15 cellular contexts compared by ENCODE assay signal in genomic region chr4:169062861-169063197, GRCh38. TPM values are rescaled to one million over a fixed set of nuclear protein-coding genes. Genes with fewer than 3 reads are reported as not detected.
A peak's percentile ranks its signal among the peaks of the same experiment; 100 is the strongest.
DNase-seq lines count a peak whose midpoint lies in the region; ATAC-seq and TF ChIP-seq lines count a peak whose summit lies in the region.
"Had no signal": no experiment of that assay in that cellular context is flagged by ENCODE, and none has a peak within 500 bp of the region (broad histone marks: within the 10 kb centered on the region; RNA-seq: fewer than 3 reads in every experiment).

No MANE protein-coding gene starts in this region.

- intact Hi-C loops in mammary epithelial cell (cut with micrococcal nuclease): no loop called here
- intact Hi-C loops in gastrocnemius medialis (cut with DNase I; ENCODE audit: low total_unique reads): no loop called here
- intact Hi-C loops in Calu3 (cut with micrococcal nuclease; ENCODE audit: unreplicated experiment): no loop called here

- H4K20me1 ChIP-seq in mammary epithelial cell (ENCODE audit: insufficient read depth, low read length): no peaks in the 10 kb centered on the region

- no peak overlapping the region for H3K27ac ChIP-seq in mammary epithelial cell (ENCODE audit: insufficient read depth, low read depth, low read length)
- H3K27ac ChIP-seq in gastrocnemius medialis: peak overlapping the region; percentile 52 to 88 (median 82)
- H3K27ac ChIP-seq: parathyroid adenoma, WERI-Rb-1 had no signal

- no TSS peak for BruUV-seq in mammary epithelial cell (replicated peaks; lab: Mats Ljungman, UMichigan)
- no TSS peak for BruUV-seq in Calu3 (replicated peaks; lab: Mats Ljungman, UMichigan)

- no peaks in the 10 kb centered on the region for H3K79me2 ChIP-seq in mammary epithelial cell (ENCODE audit: insufficient read depth, low read length)
- H3K79me2 ChIP-seq: parathyroid adenoma had no signal

- H3K4me1 ChIP-seq in mammary epithelial cell (ENCODE audit: insufficient read depth, low read length) (peaks cover 22% of the 10 kb centered on the region), gastrocnemius medialis (peaks cover 30 to 32% of the 10 kb centered on the region in 2 donors)
- H3K4me1 ChIP-seq: parathyroid adenoma had no signal

- no peaks in the 10 kb centered on the region for H3K9me3 ChIP-seq in mammary epithelial cell (replicated peaks; ENCODE audit: insufficient read depth, low read length)
- H3K9me3 ChIP-seq in gastrocnemius medialis: no peaks in the 10 kb centered on the region

- dilution Hi-C loops in mammary epithelial cell (cut with HindIII; ENCODE audit: low sequenced_read_pairs): no loop called here

- no peaks in the 10 kb centered on the region for H3K4me1 Mint-ChIP-seq in activated T-cell treated with anti-CD3 and anti-CD28 coated beads, Interleukin-2, amount 50 U/mL, for 24 hours (ENCODE audit: low read depth)
- peaks cover under 1% of the 10 kb centered on the region for H3K4me1 Mint-ChIP-seq in Calu3 (ENCODE audit: low read depth, unreplicated experiment)

- TF ChIP-seq POLR2A in gastrocnemius medialis (IDR thresholded peaks at IDR 0.05): no peak

- no peak for TF ChIP-seq CTCF in mammary epithelial cell (conservative IDR thresholded peaks at IDR 0.05 in 1 of 2, IDR thresholded peaks at IDR 0.05 in 1 of 2; ENCODE audit: extremely low read depth in 1 of 2, insufficient read depth in 1 of 2, low read depth in 1 of 2, low read length in 2 of 2)
- TF ChIP-seq CTCF in gastrocnemius medialis (IDR thresholded peaks at IDR 0.05 in 4 of 5, conservative IDR thresholded peaks at IDR 0.05 in 1 of 5): no peak
- TF ChIP-seq CTCF in Calu3 (IDR thresholded peaks at IDR 0.05; ENCODE audit: unreplicated experiment): no peak

- no peak for ATAC-seq in gastrocnemius medialis
- no peak for ATAC-seq in GM18870 (IDR thresholded peaks at IDR 0.05; ENCODE audit: unreplicated experiment)
- ATAC-seq: GM12878 had no signal

- in situ Hi-C loops in mammary epithelial cell (cut with MboI; ENCODE audit: low sequenced_read_pairs in 2 of 2) (no loop called here), gastrocnemius medialis (cut with MboI; ENCODE audit: low sequenced_read_pairs in 4 of 4) (no loop called here)

- H3K36me3 ChIP-seq in mammary epithelial cell (ENCODE audit: insufficient read depth, low read length) (no peaks in the 10 kb centered on the region), gastrocnemius medialis (no peaks in the 10 kb centered on the region)
- H3K36me3 ChIP-seq: WERI-Rb-1 had no signal

- no peak overlapping the region for H3K4me3 Mint-ChIP-seq in activated T-cell treated with anti-CD3 and anti-CD28 coated beads, Interleukin-2, amount 50 U/mL, for 24 hours
- H3K4me3 Mint-ChIP-seq in Calu3 (ENCODE audit: low read depth, unreplicated experiment): no peak overlapping the region

- no peak overlapping the region for H3K4me2 ChIP-seq in mammary epithelial cell (ENCODE audit: insufficient read depth, low read depth, low read length)

- DNase-seq in EL: peak; percentile 15
- no peak for DNase-seq in mammary epithelial cell
- DNase-seq in kidney glomerular epithelial cell (lab: John Stamatoyannopoulos, UW): peak; percentile 25
- DNase-seq in gastrocnemius medialis: no peak
- no peak for DNase-seq in CD1c-positive myeloid dendritic cell (ENCODE audit: extremely low spot score)
- DNase-seq in activated T-cell treated with anti-CD3 and anti-CD28 coated beads, Interleukin-2, amount 50 U/mL, for 24 hours: no peak
- DNase-seq in Calu3: no peak
- DNase-seq: DMS 273 treated with DMSO at 0.1 percent for 48 hours, immature natural killer cell, NCI-H1436 treated with DMSO at 0.1 percent for 48 hours, NCI-H526 treated with DMSO at 0.1 percent for 48 hours, WERI-Rb-1 had no signal

- no peaks in the 10 kb centered on the region for H3K9me3 Mint-ChIP-seq in activated T-cell treated with anti-CD3 and anti-CD28 coated beads, Interleukin-2, amount 50 U/mL, for 24 hours
- no peaks in the 10 kb centered on the region for H3K9me3 Mint-ChIP-seq in Calu3 (ENCODE audit: low read depth, unreplicated experiment)
- H3K9me3 Mint-ChIP-seq: immature natural killer cell had no signal

- no peak overlapping the region for H3K27ac Mint-ChIP-seq in activated T-cell treated with anti-CD3 and anti-CD28 coated beads, Interleukin-2, amount 50 U/mL, for 24 hours
- H3K27ac Mint-ChIP-seq in Calu3 (ENCODE audit: unreplicated experiment): no peak overlapping the region

- H3K4me3 ChIP-seq in mammary epithelial cell (replicated peaks in 1 of 3; ENCODE audit: insufficient read depth in 1 of 3, low read depth in 2 of 3, low read length in 3 of 3): no peak overlapping the region
- H3K4me3 ChIP-seq in gastrocnemius medialis: no peak overlapping the region
- H3K4me3 ChIP-seq: GM12878 had no signal

- no peak overlapping the region for H3K9ac ChIP-seq in mammary epithelial cell (ENCODE audit: insufficient read depth, low read length)
- H3K9ac ChIP-seq: parathyroid adenoma had no signal

- H3K36me3 Mint-ChIP-seq in activated T-cell treated with anti-CD3 and anti-CD28 coated beads, Interleukin-2, amount 50 U/mL, for 24 hours (ENCODE audit: low read depth): no peaks in the 10 kb centered on the region
- H3K36me3 Mint-ChIP-seq in Calu3 (ENCODE audit: insufficient read depth, unreplicated experiment): peaks cover 4% of the 10 kb centered on the region
- H3K36me3 Mint-ChIP-seq: immature natural killer cell had no signal

- no peaks in the 10 kb centered on the region for H3K27me3 ChIP-seq in mammary epithelial cell (ENCODE audit: insufficient read depth, low read length)
- H3K27me3 ChIP-seq in gastrocnemius medialis: no peaks in the 10 kb centered on the region

- H3K27me3 Mint-ChIP-seq in activated T-cell treated with anti-CD3 and anti-CD28 coated beads, Interleukin-2, amount 50 U/mL, for 24 hours: no peaks in the 10 kb centered on the region
- no peaks in the 10 kb centered on the region for H3K27me3 Mint-ChIP-seq in Calu3 (ENCODE audit: unreplicated experiment)

- CTCF ChIA-PET in mammary epithelial cell (lab: Charles Lee; ENCODE audit: low non-redundant PET) (no interaction called here), Calu3 (lab: Charles Lee) (no interaction called here)

- 45% methylated on average over 5 of the region's 5 CpGs for WGBS in mammary epithelial cell (ENCODE audit: low coverage, missing lambda C conversion rate)

- peak overlapping the region; percentile 72 for H2AFZ ChIP-seq in mammary epithelial cell (ENCODE audit: low read depth, low read length)
- H2AFZ ChIP-seq: parathyroid adenoma had no signal

RNA-seq across cellular contexts. Expression of gene CBR4, which starts 52.8 kb away (rescaled TPM):
- 10 to 100 TPM; 19.0 to 24.4 TPM for total RNA-seq in mammary epithelial cell
- polyA plus RNA-seq in mammary epithelial cell: 2.9 TPM
- 5.1 TPM for polyA minus RNA-seq in mammary epithelial cell
- 10 to 100 TPM; 11.5 to 21.0 (median 17.5) TPM for total RNA-seq in gastrocnemius medialis
- total RNA-seq in Calu3 (2022): 18.1 and 18.5 TPM in 2 replicates

Comparison
In these comparisons a context has a peak if more than half of its experiments do, and no peak if none do; other contexts are left out.
1. DNase-seq: peak in EL (single experiment) and kidney glomerular epithelial cell (single experiment); none in mammary epithelial cell (single experiment), gastrocnemius medialis (0 of 2), CD1c-positive myeloid dendritic cell (single experiment), activated T-cell treated with anti-CD3 and anti-CD28 coated beads, Interleukin-2, amount 50 U/mL, for 24 hours (single experiment) and Calu3 (single experiment).